In genomic region chr16:78098087-78098486, GRCh38 we compare ENCODE assay signal across 16 cellular contexts.
"Had no signal": no experiment of that assay in that cellular context is flagged by ENCODE, and none has a peak within 500 bp of the region (broad histone marks: within the 10 kb centered on the region; RNA-seq: fewer than 3 reads in every experiment).

No MANE protein-coding gene starts in this region.

- H3K36me3 ChIP-seq: brain microvascular endothelial cell, sigmoid colon, suprapubic skin had no signal

- H3K9me3 ChIP-seq: psoas muscle, sigmoid colon, SK-N-SH, suprapubic skin had no signal

- H3K9me3 Mint-ChIP-seq: dendritic cell treated with granulocyte-macrophage colony-stimulating factor and Interleukin-4, amounts not matched to agents 40 ng/mL and 50 ng/mL, for 4 days; effector memory CD8-positive, alpha-beta T cell; type B pancreatic cell had no signal

- H3K27ac ChIP-seq: brain microvascular endothelial cell had no signal

- ATAC-seq: effector memory CD8-positive, alpha-beta T cell; psoas muscle; stimulated activated naive CD8-positive, alpha-beta T cell treated with anti-CD3 and anti-CD28 coated beads, Interleukin-15, Interleukin-2, amounts not matched to agents 100 U/mL and 50 U/mL, for 24 hours had no signal

- H3K36me3 Mint-ChIP-seq: activated naive CD8-positive, alpha-beta T cell; type B pancreatic cell had no signal

- H3K27me3 ChIP-seq: brain microvascular endothelial cell, sigmoid colon, suprapubic skin had no signal

- DNase-seq: activated CD4-positive, alpha-beta T cell treated with anti-CD3 and anti-CD28 coated beads, Interleukin-2, amount 50 U/mL, for 4 hours; activated CD4-positive, CD25-positive, alpha-beta regulatory T cell treated with anti-CD3 and anti-CD28 coated beads, Interleukin-2, amount 50 U/mL, for 72 hours; activated effector memory CD4-positive, alpha-beta T cell treated with Interleukin-2 at 50 U/mL for 16 hours; brain microvascular endothelial cell; erythroblast; mesenchymal stem cell; psoas muscle; sigmoid colon; SK-N-SH; stimulated activated CD4-positive, alpha-beta T cell treated with anti-CD3 and anti-CD28 coated beads, Interleukin-12 subunit alpha, Interleukin-12 subunit beta, amount 100 ng/mL, for 4 hours; stimulated activated naive CD8-positive, alpha-beta T cell treated with anti-CD3 and anti-CD28 coated beads, Interleukin-15, Interleukin-2, amounts not matched to agents 100 U/mL and 50 U/mL, for 24 hours had no signal
